In the genomic region with DNA sequence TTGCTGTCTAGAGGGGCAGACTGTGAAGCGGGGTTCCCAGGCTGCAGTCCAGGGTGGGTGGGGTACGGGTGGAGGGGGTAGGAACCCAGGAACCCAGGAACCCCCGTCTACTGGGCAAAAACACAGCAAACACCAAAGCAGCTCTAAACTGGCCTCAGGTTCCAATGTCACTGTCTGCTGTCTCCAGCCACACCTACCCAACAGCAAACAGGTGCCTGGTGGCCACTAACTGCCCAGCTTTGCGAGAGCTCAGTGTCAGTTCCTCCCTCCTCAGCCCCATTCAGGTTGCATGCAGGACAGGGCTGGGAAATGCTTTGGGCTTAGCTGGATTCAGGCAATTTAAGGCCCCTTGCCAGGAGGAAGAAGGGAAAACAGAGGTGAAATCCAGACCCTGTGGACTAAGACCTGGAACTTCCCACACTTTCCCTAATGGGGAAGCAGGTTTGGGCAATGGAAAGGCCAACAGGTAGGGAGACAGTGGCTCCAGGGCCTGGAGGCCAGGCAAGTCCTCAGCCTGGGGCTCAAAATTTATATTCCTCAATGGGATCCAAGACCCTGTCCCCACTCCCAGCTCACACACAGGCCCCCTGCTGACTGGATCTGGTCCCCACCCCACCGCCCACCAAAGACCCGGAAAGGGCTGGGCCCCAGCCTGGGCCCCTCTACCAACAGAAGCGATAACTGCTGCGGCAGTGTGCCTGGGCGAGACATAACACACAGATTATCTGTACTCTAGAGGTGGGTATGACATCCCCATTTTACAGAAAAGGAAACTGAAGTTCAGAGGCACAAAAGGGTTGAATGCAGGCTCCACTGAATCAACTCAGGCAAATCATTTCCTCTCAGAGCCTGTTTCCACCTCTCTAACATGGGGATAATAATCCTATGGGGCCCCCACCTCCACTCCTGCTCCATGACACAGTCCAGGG, we compare ENCODE assay signal across 1 cellular context.
TF ChIP-seq lines count a peak whose summit lies in the region.

No MANE protein-coding gene starts in this region.

TF ChIP-seq in IMR-90, 13 proteins besides CTCF, POLR2A, EP300 and RAD21:
- TF ChIP-seq MXI1 (IDR thresholded peaks at IDR 0.05; ENCODE audit: borderline replicate concordance, low read depth, low read length) = no peak
- TF ChIP-seq CHD1 (IDR thresholded peaks at IDR 0.05; ENCODE audit: low read depth, low read length) = no peak
- TF ChIP-seq MAZ (IDR thresholded peaks at IDR 0.05; ENCODE audit: borderline replicate concordance, low read depth, low read length) = no peak
- no peak for TF ChIP-seq RFX5 (IDR thresholded peaks at IDR 0.05; ENCODE audit: low read depth, low read length)
- no peak for TF ChIP-seq CEBPB (IDR thresholded peaks at IDR 0.05; ENCODE audit: low read depth, low read length)
- no peak for TF ChIP-seq SMC3 (IDR thresholded peaks at IDR 0.05; ENCODE audit: low read depth, low read length)
- no peak for TF ChIP-seq BHLHE40 (IDR thresholded peaks at IDR 0.05; ENCODE audit: low read depth, low read length)
- no peak for TF ChIP-seq NFE2L2 (IDR thresholded peaks at IDR 0.05; ENCODE audit: low read depth, low read length)
- no peak for TF ChIP-seq MAFK (IDR thresholded peaks at IDR 0.05; ENCODE audit: low read depth, low read length)
- TF ChIP-seq, protein P1, sequence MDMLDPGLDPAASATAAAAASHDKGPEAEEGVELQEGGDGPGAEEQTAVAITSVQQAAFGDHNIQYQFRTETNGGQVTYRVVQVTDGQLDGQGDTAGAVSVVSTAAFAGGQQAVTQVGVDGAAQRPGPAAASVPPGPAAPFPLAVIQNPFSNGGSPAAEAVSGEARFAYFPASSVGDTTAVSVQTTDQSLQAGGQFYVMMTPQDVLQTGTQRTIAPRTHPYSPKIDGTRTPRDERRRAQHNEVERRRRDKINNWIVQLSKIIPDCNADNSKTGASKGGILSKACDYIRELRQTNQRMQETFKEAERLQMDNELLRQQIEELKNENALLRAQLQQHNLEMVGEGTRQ (IDR thresholded peaks at IDR 0.05; ENCODE audit: low read depth, low read length) = no peak
- no peak for TF ChIP-seq FOS (IDR thresholded peaks at IDR 0.05; ENCODE audit: low read depth, low read length)
- TF ChIP-seq, protein P2, sequence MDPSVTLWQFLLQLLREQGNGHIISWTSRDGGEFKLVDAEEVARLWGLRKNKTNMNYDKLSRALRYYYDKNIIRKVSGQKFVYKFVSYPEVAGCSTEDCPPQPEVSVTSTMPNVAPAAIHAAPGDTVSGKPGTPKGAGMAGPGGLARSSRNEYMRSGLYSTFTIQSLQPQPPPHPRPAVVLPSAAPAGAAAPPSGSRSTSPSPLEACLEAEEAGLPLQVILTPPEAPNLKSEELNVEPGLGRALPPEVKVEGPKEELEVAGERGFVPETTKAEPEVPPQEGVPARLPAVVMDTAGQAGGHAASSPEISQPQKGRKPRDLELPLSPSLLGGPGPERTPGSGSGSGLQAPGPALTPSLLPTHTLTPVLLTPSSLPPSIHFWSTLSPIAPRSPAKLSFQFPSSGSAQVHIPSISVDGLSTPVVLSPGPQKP (IDR thresholded peaks at IDR 0.05; ENCODE audit: borderline replicate concordance, low read depth, low read length) = no peak
- TF ChIP-seq RCOR1 (IDR thresholded peaks at IDR 0.05; ENCODE audit: insufficient replicate concordance, low read length) = no peak
